ENCODE assay signal across 8 cellular contexts in genomic region chr19:37906868-37907734, GRCh38. TPM values are rescaled to one million over a fixed set of nuclear protein-coding genes. Genes with fewer than 3 reads are reported as not detected.
A peak's percentile ranks its signal among the peaks of the same experiment; 100 is the strongest.
DNase-seq lines count a peak whose midpoint lies in the region; ATAC-seq, FAIRE-seq and TF ChIP-seq lines count a peak whose summit lies in the region.

Gene SIPA1L3 (plus strand): TSS chr19:37907208. CDS start chr19:38081566, 174,358 bp downstream.

- DNase-seq in D721Med (ENCODE audit: insufficient read length, low spot score) (peak; percentile 84), HuH-7.5 (ENCODE audit: low spot score) (peak; percentile 93), OCI-LY7 (ENCODE audit: low spot score) (peak; percentile 98), activated T-cell treated with anti-CD3 and anti-CD28 coated beads for 24 hours (ENCODE audit: low read depth) (peak; percentile 91), epithelial cell of esophagus (ENCODE audit: low read depth) (peak; percentile 98), mucosa of descending colon (peak; percentile 97)
- DNase-seq in stimulated activated CD8-positive, alpha-beta memory T cell treated with anti-CD3 and anti-CD28 coated beads, Interleukin-4, amount 100 ng/mL, for 4 hours (ENCODE audit: low read depth in 2 of 2, low spot score in 1 of 2), result peak; percentile 82 to 85

- H4K20me1 ChIP-seq in OCI-LY7 (ENCODE audit: insufficient read depth, low read length), result no peaks in the 10 kb centered on the region

- no TSS peak for BruUV-seq in OCI-LY7 (replicated peaks; lab: Mats Ljungman, UMichigan)

- no peak for FAIRE-seq in D721Med (lab: Jason Lieb, UNC)

- intact Hi-C loops in OCI-LY7 (cut with micrococcal nuclease; ENCODE audit: unreplicated experiment) (loop anchor here (1.0 to 10.0 kb wide), 2 partner anchors 72 to 238 kb away; no protein-coding TSS in a partner anchor), mucosa of descending colon (cut with DNase I, micrococcal nuclease) (loop anchor here in 1 of 2 donors (10.0 kb wide), 1 partner anchor 78 kb away; no protein-coding TSS in a partner anchor)

- POLR2A ChIA-PET in OCI-LY7 (lab: Charles Lee), result interaction anchor here (0.5 to 3.8 kb wide), 18 partner anchors 9 to 467 kb away, joined by 3 to 15 read pairs (median 5); partner anchors contain the start of gene PSMD8

- H3K27ac ChIP-seq in OCI-LY7 (ENCODE audit: low read depth, low read length, poor library complexity, severe bottlenecking), result peak within 1 kb of the TSS; percentile 85

- H3K4me3 ChIP-seq in OCI-LY7 (ENCODE audit: low read depth, low read length, poor library complexity, severe bottlenecking), result peak within 1 kb of the TSS; percentile 96
- H3K4me3 ChIP-seq in epithelial cell of esophagus (ENCODE audit: low read length), result peak within 1 kb of the TSS; percentile 61
- H3K4me3 ChIP-seq in mucosa of descending colon, result peak within 1 kb of the TSS; percentile 86

- H3K9me3 ChIP-seq in OCI-LY7 (ENCODE audit: low read length) (no peaks in the 10 kb centered on the region), mucosa of descending colon (no peaks in the 10 kb centered on the region)

- peak; percentile 69 for ATAC-seq in GM21526 (IDR thresholded peaks at IDR 0.05; ENCODE audit: low FRiP score, unreplicated experiment)
- peak; percentile 96 for ATAC-seq in mucosa of descending colon

- H3K4me1 ChIP-seq in OCI-LY7 (ENCODE audit: insufficient read depth, low read length, poor library complexity, severe bottlenecking) (peaks cover 64% of the 10 kb centered on the region), mucosa of descending colon (ENCODE audit: low read depth) (peaks cover 14% of the 10 kb centered on the region)

- peaks cover 44% of the 10 kb centered on the region for H3K79me2 ChIP-seq in OCI-LY7 (ENCODE audit: insufficient read depth, low read depth, low read length)

- no peaks in the 10 kb centered on the region for H3K9me2 ChIP-seq in OCI-LY7 (ENCODE audit: insufficient read depth, low read length)

- CTCF ChIA-PET in OCI-LY7 (lab: Charles Lee; ENCODE audit: unreplicated experiment), result interaction anchor here (0.5 to 1.5 kb wide), 7 partner anchors 20 to 319 kb away, joined by 3 to 6 read pairs (median 4); no protein-coding TSS in a partner anchor

- H3K36me3 ChIP-seq in OCI-LY7 (ENCODE audit: insufficient read depth, low read length) (no peaks in the 10 kb centered on the region), mucosa of descending colon (ENCODE audit: low read depth) (no peaks in the 10 kb centered on the region)

- TF ChIP-seq CTCF in D721Med (IDR thresholded peaks at IDR 0.05; ENCODE audit: insufficient read depth, missing control alignments), result no peak
- no peak for TF ChIP-seq CTCF in OCI-LY7 (conservative IDR thresholded peaks at IDR 0.05; ENCODE audit: low read length)
- peak; percentile 12 for TF ChIP-seq CTCF in epithelial cell of esophagus (IDR thresholded peaks at IDR 0.05; ENCODE audit: insufficient read depth, low read depth, low read length, missing control alignments)
- no peak for TF ChIP-seq CTCF in mucosa of descending colon (IDR thresholded peaks at IDR 0.05)

- H2AFZ ChIP-seq in OCI-LY7 (ENCODE audit: low read length), result peak within 1 kb of the TSS; percentile 74

- peak within 1 kb of the TSS; percentile 97 for H3K4me2 ChIP-seq in OCI-LY7 (ENCODE audit: low read length)

RNA-seq across cellular contexts. Expression of gene SIPA1L3, which starts in this region (rescaled TPM):
- total RNA-seq in OCI-LY7 (2014; rRNA removed; shearing (Covaris generic)), result 21.2 and 36.3 TPM in 2 replicates
- 70.7 and 84.4 TPM in 2 replicates for total RNA-seq in OCI-LY7 (2022)
- 100 to 1,000 TPM in 2 of 3 donors, 10 to 100 TPM in 1; 93.6 to 173 (median 144) TPM for total RNA-seq in mucosa of descending colon

Comparison
In these comparisons a context has a peak if more than half of its experiments do, and no peak if none do; other contexts are left out.
1. Peak in every context shown above with its lines: DNase-seq, ATAC-seq, H3K4me3 ChIP-seq and H3K27ac ChIP-seq.